ENCODE assay signal across 8 cellular contexts in the genomic region with DNA sequence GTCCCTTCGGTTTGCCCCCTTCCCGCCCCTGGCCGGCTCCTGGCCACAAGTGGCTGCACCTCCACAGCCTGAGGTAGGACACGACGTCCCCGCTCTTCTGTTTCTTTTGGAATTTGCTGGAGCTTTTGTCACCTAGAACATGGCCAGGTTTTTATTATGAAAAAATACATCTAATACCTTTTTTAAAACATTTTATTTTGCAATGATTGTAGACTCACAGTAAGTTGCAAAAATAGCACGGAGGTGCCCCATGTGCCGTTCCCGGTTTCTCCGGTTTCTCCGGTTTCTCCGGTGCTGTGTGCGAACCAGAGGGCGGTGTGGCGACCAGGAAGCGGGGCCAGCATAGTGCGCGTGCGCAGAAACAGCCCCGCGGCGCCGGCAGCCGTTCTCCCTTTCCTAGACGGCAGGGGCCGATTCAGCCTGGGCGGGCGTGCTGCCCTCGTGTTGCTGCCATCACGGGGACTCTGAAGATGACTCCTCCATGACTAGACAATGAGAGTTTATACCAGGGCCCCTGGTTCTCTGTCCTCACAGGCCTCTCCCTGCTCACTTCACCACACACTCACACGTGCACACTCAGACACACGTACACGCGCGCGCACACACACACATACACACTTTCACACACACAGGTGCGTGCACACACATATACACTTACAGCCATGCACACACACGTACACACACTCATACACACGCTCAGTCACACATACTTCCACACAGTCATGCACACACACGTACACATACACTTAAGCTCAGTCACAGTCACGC.
DNase-seq lines count a peak whose midpoint lies in the region; ATAC-seq and TF ChIP-seq lines count a peak whose summit lies in the region.

No MANE protein-coding gene starts in this region.

- POLR2A ChIA-PET in AG04450 (lab: Yijun Ruan, JAX) = no interaction called here

- peak overlapping the region; percentile 79 for H2AFZ ChIP-seq in parathyroid adenoma

- H3K4me3 Mint-ChIP-seq in IgD-negative memory B cell = peak overlapping the region; percentile 31 to 90 (median 87)

- H3K9me3 ChIP-seq in AG04450 (ENCODE audit: control insufficient read depth, insufficient read depth, low read length) (no peaks in the 10 kb centered on the region; the same call in 1 of the 2 replicates), gastroesophageal sphincter (no peaks in the 10 kb centered on the region), parathyroid adenoma (ENCODE audit: control insufficient read depth, low read length) (no peaks in the 10 kb centered on the region), thyroid gland (no peaks in the 10 kb centered on the region)

- no peak for TF ChIP-seq EP300 in gastroesophageal sphincter (IDR thresholded peaks at IDR 0.05)

- H3K27me3 Mint-ChIP-seq in IgD-negative memory B cell = peaks cover 15% of the 10 kb centered on the region

- peak overlapping the region; percentile 23 to 71 (median 54) for H3K27ac Mint-ChIP-seq in IgD-negative memory B cell

- no peaks in the 10 kb centered on the region for H3K79me2 ChIP-seq in parathyroid adenoma

- H3K36me3 ChIP-seq in gastroesophageal sphincter (no peaks in the 10 kb centered on the region), parathyroid adenoma (ENCODE audit: control insufficient read depth, insufficient read depth, low read length) (no peaks in the 10 kb centered on the region), thyroid gland (no peaks in the 10 kb centered on the region)

- peak; percentile 42 for DNase-seq in AG04450 (ENCODE audit: low read depth, low spot score)
- peak; percentile 81 for DNase-seq in GM19238 (ENCODE audit: insufficient read length, low spot score)
- peak; percentile 65 for DNase-seq in SIG-M5 treated with dmso at 0.1 percent for 504 hours (lab: John Stamatoyannopoulos, UW; ENCODE audit: unreplicated experiment)
- peak; percentile 73 for DNase-seq in activated gamma-delta T cell treated with anti-CD3 and anti-CD28 coated beads, Interleukin-2, amount 50 U/mL, for 16 hours (ENCODE audit: low read depth)
- DNase-seq in thyroid gland = peak; percentile 83 to 89

- H3K27me3 ChIP-seq in AG04450 (ENCODE audit: control insufficient read depth, insufficient read depth, low read length) (no peaks in the 10 kb centered on the region), gastroesophageal sphincter (no peaks in the 10 kb centered on the region), parathyroid adenoma (ENCODE audit: control insufficient read depth, insufficient read depth, low read length) (no peaks in the 10 kb centered on the region), thyroid gland (no peaks in the 10 kb centered on the region)

- no peaks in the 10 kb centered on the region for H3K9me3 Mint-ChIP-seq in IgD-negative memory B cell

- H3K4me1 ChIP-seq in gastroesophageal sphincter (peaks cover 3 to 35% (median 7%) of the 10 kb centered on the region in 3 donors), parathyroid adenoma (peaks cover 2% of the 10 kb centered on the region), thyroid gland (peaks cover 0 to 10% of the 10 kb centered on the region in 2 donors)

- H3K4me3 ChIP-seq in AG04450 (ENCODE audit: low read depth, low read length) (peak overlapping the region; percentile 61), gastroesophageal sphincter (peak overlapping the region; percentile 36 to 46), parathyroid adenoma (ENCODE audit: low read depth, low read length) (peak overlapping the region; percentile 52), thyroid gland (replicated peaks in 1 of 3) (peak overlapping the region; percentile 5 to 49 (median 21))

- peaks cover 2% of the 10 kb centered on the region for H3K36me3 Mint-ChIP-seq in IgD-negative memory B cell

- CTCF ChIA-PET in AG04450 (lab: Charles Lee) = no interaction called here

- ATAC-seq in gastroesophageal sphincter = peak; percentile 66

- peak overlapping the region; percentile 72 for H3K4me2 ChIP-seq in parathyroid adenoma (ENCODE audit: low read length)

- H3K27ac ChIP-seq in AG04450 (ENCODE audit: low read depth, low read length) (no peak overlapping the region), gastroesophageal sphincter (peak overlapping the region in 1 of 4 donors; percentile 47), parathyroid adenoma (no peak overlapping the region), thyroid gland (peak overlapping the region in 1 of 3 donors; percentile 39)

- no peak overlapping the region for H3K9ac ChIP-seq in parathyroid adenoma

- 34 to 37% methylated on average over 18 to 24 of the region's 41 CpGs for WGBS in gastroesophageal sphincter (ENCODE audit: low coverage in 1 of 2), 2 donors
- 25 to 30% methylated on average over 41 of the region's 41 CpGs for WGBS in thyroid gland, 2 donors

- no peak for TF ChIP-seq CTCF in AG04450 (IDR thresholded peaks at IDR 0.05; ENCODE audit: low read depth, low read length)
- peak in 2 of 4 experiments; percentile 22 to 64 for TF ChIP-seq CTCF in gastroesophageal sphincter (IDR thresholded peaks at IDR 0.05)
- no peak for TF ChIP-seq CTCF in parathyroid adenoma (IDR thresholded peaks at IDR 0.05)
- peak in 4 of 6 experiments; percentile 8 to 24 (median 16) for TF ChIP-seq CTCF in thyroid gland (IDR thresholded peaks at IDR 0.05)

- intact Hi-C loops in thyroid gland (cut with DNase I) = loop anchor here (5.0 kb wide), 1 partner anchor 51 kb away; no protein-coding TSS in a partner anchor

- peaks cover 19 to 30% (median 28%) of the 10 kb centered on the region in 3 donors for H3K4me1 Mint-ChIP-seq in IgD-negative memory B cell

- no peak for TF ChIP-seq POLR2A in gastroesophageal sphincter (IDR thresholded peaks at IDR 0.05)
- TF ChIP-seq POLR2A in thyroid gland (IDR thresholded peaks at IDR 0.05) = no peak

Comparison
In these comparisons a context has a peak if more than half of its experiments do, and no peak if none do; other contexts are left out.
1. CTCF ChIP-seq: peak in thyroid gland (4 of 6); none in AG04450 (single experiment) and parathyroid adenoma (single experiment).
2. Peak in every context shown above with its lines, with median percentiles within 50 percentile points of each other: DNase-seq and H3K4me3 ChIP-seq.